ENCODE assay signal across 7 cellular contexts in genomic region chr12:93571360-93571853, GRCh38. TPM values are rescaled to one million over a fixed set of nuclear protein-coding genes. Genes with fewer than 3 reads are reported as not detected.
DNase-seq lines count a peak whose midpoint lies in the region; ATAC-seq and TF ChIP-seq lines count a peak whose summit lies in the region.

No MANE protein-coding gene starts in this region.

- peak overlapping the region; percentile 61 for H3K27ac ChIP-seq in PC-3 (ENCODE audit: low read length)

- no TSS peak for BruUV-seq in PC-3 (replicated peaks; lab: Mats Ljungman, UMichigan)

- CTCF ChIA-PET in PC-3 (lab: Charles Lee) = no interaction called here

- H4K20me1 ChIP-seq in PC-3 (ENCODE audit: low read length) = 0 out of 2 replicates have a peak, but pooled peaks cover 4% of the 10 kb centered on the region

- no peaks in the 10 kb centered on the region for H3F3A ChIP-seq in PC-3 (ENCODE audit: low read length, unreplicated experiment)

- no peaks in the 10 kb centered on the region for H3K9me2 ChIP-seq in PC-3 (replicated peaks; ENCODE audit: low read length)

- H3K9ac ChIP-seq in PC-3 (ENCODE audit: low read length) = peak overlapping the region; percentile 68

- peaks cover 43% of the 10 kb centered on the region for H3K36me3 Mint-ChIP-seq in activated T-helper 2 cell treated with anti-CD3 and anti-CD28 coated beads, Interferon-gamma antibody, Interleukin-2, Interleukin-4, amounts not matched to agents 10 μg/mL and 5 μg/mL and 100 μg/mL, durations not matched to agents 14 hours and 24 hours and 36 hours (ENCODE audit: low read depth)
- peaks cover 7% of the 10 kb centered on the region for H3K36me3 Mint-ChIP-seq in type B pancreatic cell

- peaks cover 20% of the 10 kb centered on the region for H3K27me3 Mint-ChIP-seq in activated T-helper 2 cell treated with anti-CD3 and anti-CD28 coated beads, Interferon-gamma antibody, Interleukin-2, Interleukin-4, amounts not matched to agents 10 μg/mL and 5 μg/mL and 100 μg/mL, durations not matched to agents 14 hours and 24 hours and 36 hours (ENCODE audit: low read depth)
- peaks cover 42% of the 10 kb centered on the region for H3K27me3 Mint-ChIP-seq in type B pancreatic cell

- peak overlapping the region; percentile 90 for H3K4me3 ChIP-seq in PC-3 (ENCODE audit: low read length)
- peak overlapping the region; percentile 71 for H3K4me3 ChIP-seq in fibroblast of villous mesenchyme (ENCODE audit: low read depth, low read length)
- H3K4me3 ChIP-seq in neuron (ENCODE audit: low read length) = peak overlapping the region; percentile 74

- ATAC-seq in GM18498 (IDR thresholded peaks at IDR 0.05; ENCODE audit: unreplicated experiment) (peak; percentile 25), HG03159 (IDR thresholded peaks at IDR 0.05; ENCODE audit: unreplicated experiment) (peak; percentile 22), PC-3 (peak; percentile 4)

- intact Hi-C loops in PC-3 (cut with micrococcal nuclease) = loop anchor here (2.0 kb wide), 1 partner anchor 105 kb away; the partner anchor contains the start of gene CRADD
- intact Hi-C loops in activated T-helper 2 cell treated with anti-CD3 and anti-CD28 coated beads, Interferon-gamma antibody, Interleukin-2, Interleukin-4, amounts not matched to agents 10 μg/mL and 5 μg/mL and 100 μg/mL, durations not matched to agents 14 hours and 24 hours and 36 hours (cut with micrococcal nuclease) = loop anchor here (1.0 to 10.0 kb wide), 11 partner anchors 20 to 1976 kb away; partner anchors contain the start of genes FGD6, MRPL42, UBE2N and VEZT

- H2AFZ ChIP-seq in PC-3 (ENCODE audit: low read length) = peak overlapping the region; percentile 85
- peak overlapping the region; percentile 48 for H2AFZ ChIP-seq in neuron (ENCODE audit: low read depth, low read length)

- H3K4me2 ChIP-seq in PC-3 (ENCODE audit: low read length) = peak overlapping the region; percentile 100

- POLR2A ChIA-PET in PC-3 (lab: Charles Lee; ENCODE audit: unreplicated experiment) = no interaction called here

- peak overlapping the region; percentile 83 for H3K4me3 Mint-ChIP-seq in activated T-helper 2 cell treated with anti-CD3 and anti-CD28 coated beads, Interferon-gamma antibody, Interleukin-2, Interleukin-4, amounts not matched to agents 10 μg/mL and 5 μg/mL and 100 μg/mL, durations not matched to agents 14 hours and 24 hours and 36 hours (ENCODE audit: low read depth)
- H3K4me3 Mint-ChIP-seq in type B pancreatic cell = peak overlapping the region; percentile 85

- H3K27ac Mint-ChIP-seq in activated T-helper 2 cell treated with anti-CD3 and anti-CD28 coated beads, Interferon-gamma antibody, Interleukin-2, Interleukin-4, amounts not matched to agents 10 μg/mL and 5 μg/mL and 100 μg/mL, durations not matched to agents 14 hours and 24 hours and 36 hours = peak overlapping the region; percentile 71
- H3K27ac Mint-ChIP-seq in type B pancreatic cell = no peak overlapping the region

- peak; percentile 40; the same call in 1 of the 2 replicates for TF ChIP-seq CTCF in PC-3 (conservative IDR thresholded peaks at IDR 0.05; ENCODE audit: low read depth, low read length)
- TF ChIP-seq CTCF in fibroblast of villous mesenchyme (IDR thresholded peaks at IDR 0.05; ENCODE audit: insufficient read depth, low read depth, low read length) = peak; percentile 35
- peak; percentile 51 for TF ChIP-seq CTCF in type B pancreatic cell (conservative IDR thresholded peaks at IDR 0.05)

- no peaks in the 10 kb centered on the region; the same call in 1 of the 2 replicates for H3K36me3 ChIP-seq in PC-3 (ENCODE audit: low read depth, low read length)
- H3K36me3 ChIP-seq in neuron (ENCODE audit: insufficient read depth, low read length) = peaks cover 27% of the 10 kb centered on the region

- H3K9me3 Mint-ChIP-seq in activated T-helper 2 cell treated with anti-CD3 and anti-CD28 coated beads, Interferon-gamma antibody, Interleukin-2, Interleukin-4, amounts not matched to agents 10 μg/mL and 5 μg/mL and 100 μg/mL, durations not matched to agents 14 hours and 24 hours and 36 hours = no peaks in the 10 kb centered on the region
- no peaks in the 10 kb centered on the region for H3K9me3 Mint-ChIP-seq in type B pancreatic cell

- H3K27me3 ChIP-seq in PC-3 (ENCODE audit: low read length) (no peaks in the 10 kb centered on the region), neuron (ENCODE audit: insufficient read depth, low read length) (no peaks in the 10 kb centered on the region)

- peaks cover 41% of the 10 kb centered on the region for H3K79me2 ChIP-seq in PC-3 (ENCODE audit: low read length)

- H3K4me1 ChIP-seq in PC-3 (ENCODE audit: insufficient read depth, low read length) (peaks cover 12% of the 10 kb centered on the region; the same call in 1 of the 2 replicates), neuron (ENCODE audit: insufficient read depth, low read length) (peaks cover 33% of the 10 kb centered on the region)

- peaks cover 17% of the 10 kb centered on the region for H3K4me1 Mint-ChIP-seq in activated T-helper 2 cell treated with anti-CD3 and anti-CD28 coated beads, Interferon-gamma antibody, Interleukin-2, Interleukin-4, amounts not matched to agents 10 μg/mL and 5 μg/mL and 100 μg/mL, durations not matched to agents 14 hours and 24 hours and 36 hours (ENCODE audit: low read depth)
- peaks cover 19% of the 10 kb centered on the region for H3K4me1 Mint-ChIP-seq in type B pancreatic cell (ENCODE audit: unreplicated experiment)

- no peaks in the 10 kb centered on the region for H3K9me3 ChIP-seq in PC-3 (ENCODE audit: low read length)
- H3K9me3 ChIP-seq in neuron (ENCODE audit: low read length) = no peaks in the 10 kb centered on the region

- DNase-seq in PC-3 = peak; percentile 63
- DNase-seq in activated T-helper 2 cell treated with anti-CD3 and anti-CD28 coated beads, Interferon-gamma antibody, Interleukin-2, Interleukin-4, amounts not matched to agents 10 μg/mL and 5 μg/mL and 100 μg/mL, durations not matched to agents 14 hours and 24 hours and 36 hours (ENCODE audit: low spot score) = peak; percentile 64
- DNase-seq in fibroblast of villous mesenchyme (ENCODE audit: low read depth) = peak; percentile 81
- peak; percentile 83 for DNase-seq in type B pancreatic cell (ENCODE audit: extremely low spot score, unreplicated experiment)

RNA-seq across cellular contexts. Expression of gene SOCS2, which starts 1.1 kb away (rescaled TPM):
- total RNA-seq in PC-3 (2014; rRNA removed) (28.9 and 43.1 TPM in 2 replicates), fibroblast of villous mesenchyme (37.6 and 45.1 TPM in 2 replicates), type B pancreatic cell (ENCODE audit: low replicate concordance) (4.4 and 16.4 TPM in 2 replicates)
- total RNA-seq in activated T-helper 2 cell treated with anti-CD3 and anti-CD28 coated beads, Interferon-gamma antibody, Interleukin-2, Interleukin-4, amounts not matched to agents 10 μg/mL and 5 μg/mL and 100 μg/mL, durations not matched to agents 14 hours and 24 hours and 36 hours = 34.9 and 37.3 TPM in 2 replicates

Comparison
In these comparisons a context has a peak if more than half of its experiments do, and no peak if none do; other contexts are left out.
1. Peak in every context shown above with its lines: DNase-seq, ATAC-seq, H3K4me3 ChIP-seq and H3K27ac ChIP-seq.